ENCODE assay signal across 16 cellular contexts in genomic region chr16:48501516-48502377, GRCh38.
DNase-seq lines count a peak whose midpoint lies in the region; ATAC-seq, FAIRE-seq and TF ChIP-seq lines count a peak whose summit lies in the region.
"Had no signal": no experiment of that assay in that cellular context is flagged by ENCODE, and none has a peak within 500 bp of the region (broad histone marks: within the 10 kb centered on the region; RNA-seq: fewer than 3 reads in every experiment).

No MANE protein-coding gene starts in this region.

- H3K4me1 ChIP-seq in right atrium auricular region (peaks cover 0 to 39% of the 10 kb centered on the region in 2 donors), astrocyte (ENCODE audit: insufficient read depth, low read length) (peaks cover 18% of the 10 kb centered on the region)

- H3K4me1 Mint-ChIP-seq in astrocyte (ENCODE audit: low read depth, unreplicated experiment), result peaks cover 5% of the 10 kb centered on the region
- H3K4me1 Mint-ChIP-seq: activated CD4-positive, alpha-beta memory T cell treated with anti-CD3 and anti-CD28 coated beads, Interleukin-2, amount 10 ng/mL, durations not matched to agents 7 days and 5 days; activated naive CD8-positive, alpha-beta T cell treated with anti-CD3 and anti-CD28 coated beads, Interleukin-2, amount 50 U/mL, for 24 hours; stimulated activated effector memory CD8-positive, alpha-beta T cell treated with anti-CD3 and anti-CD28 coated beads, Interleukin-12 subunit alpha, Interleukin-12 subunit beta, amount 100 ng/mL, for 72 hours had no signal

- H3K79me2 ChIP-seq in astrocyte (ENCODE audit: insufficient read depth, low read length), result no peaks in the 10 kb centered on the region

- no peak overlapping the region for H3K27ac Mint-ChIP-seq in astrocyte (ENCODE audit: unreplicated experiment)
- H3K27ac Mint-ChIP-seq: activated CD4-positive, alpha-beta memory T cell treated with anti-CD3 and anti-CD28 coated beads, Interleukin-2, amount 10 ng/mL, durations not matched to agents 7 days and 5 days; activated naive CD8-positive, alpha-beta T cell treated with anti-CD3 and anti-CD28 coated beads, Interleukin-2, amount 50 U/mL, for 24 hours; activated T-cell treated with anti-CD3 and anti-CD28 coated beads, Interleukin-2, amount 50 U/mL, for 72 hours; stimulated activated effector memory CD8-positive, alpha-beta T cell treated with anti-CD3 and anti-CD28 coated beads, Interleukin-12 subunit alpha, Interleukin-12 subunit beta, amount 100 ng/mL, for 72 hours had no signal

- H3K4me3 ChIP-seq in right atrium auricular region (no peak overlapping the region), astrocyte (ENCODE audit: insufficient read depth, low read depth, low read length) (no peak overlapping the region)

- H3K9me3 Mint-ChIP-seq in astrocyte (ENCODE audit: unreplicated experiment), result peaks cover 4% of the 10 kb centered on the region
- H3K9me3 Mint-ChIP-seq: activated CD4-positive, alpha-beta memory T cell treated with anti-CD3 and anti-CD28 coated beads, Interleukin-2, amount 10 ng/mL, durations not matched to agents 7 days and 5 days; activated naive CD8-positive, alpha-beta T cell treated with anti-CD3 and anti-CD28 coated beads, Interleukin-2, amount 50 U/mL, for 24 hours; activated T-cell treated with anti-CD3 and anti-CD28 coated beads, Interleukin-2, amount 50 U/mL, for 72 hours; stimulated activated effector memory CD8-positive, alpha-beta T cell treated with anti-CD3 and anti-CD28 coated beads, Interleukin-12 subunit alpha, Interleukin-12 subunit beta, amount 100 ng/mL, for 72 hours had no signal

- H3K27me3 Mint-ChIP-seq in astrocyte (ENCODE audit: low read depth, unreplicated experiment), result peaks cover 1% of the 10 kb centered on the region

- intact Hi-C loops in cardiac septum (cut with DNase I), result no loop called here

- H3K27me3 ChIP-seq in right atrium auricular region (no peaks in the 10 kb centered on the region), astrocyte (ENCODE audit: insufficient read depth, low read length) (no peaks in the 10 kb centered on the region)

- no peaks in the 10 kb centered on the region for H4K20me1 ChIP-seq in astrocyte (ENCODE audit: insufficient read depth, low read length)

- no peak overlapping the region for H3K9ac ChIP-seq in astrocyte (ENCODE audit: low read length)

- no peak for FAIRE-seq in astrocyte (lab: Jason Lieb, UNC)
- FAIRE-seq: keratinocyte, small intestine, TTC549 had no signal

- H3K9me3 ChIP-seq in right atrium auricular region, result no peaks in the 10 kb centered on the region
- H3K9me3 ChIP-seq in astrocyte (ENCODE audit: insufficient read depth, low read depth, low read length), result no peaks in the 10 kb centered on the region

- H3K36me3 ChIP-seq in right atrium auricular region, result no peaks in the 10 kb centered on the region
- no peaks in the 10 kb centered on the region for H3K36me3 ChIP-seq in astrocyte (ENCODE audit: insufficient read depth, low read length)

- no peaks in the 10 kb centered on the region for H3K36me3 Mint-ChIP-seq in astrocyte (ENCODE audit: low read depth, unreplicated experiment)
- H3K36me3 Mint-ChIP-seq: stimulated activated effector memory CD8-positive, alpha-beta T cell treated with anti-CD3 and anti-CD28 coated beads, Interleukin-12 subunit alpha, Interleukin-12 subunit beta, amount 100 ng/mL, for 72 hours had no signal

- H3K27ac ChIP-seq in right atrium auricular region (peak overlapping the region; percentile 17 to 48), astrocyte (ENCODE audit: low read depth, low read length) (no peak overlapping the region)

- no peak overlapping the region for H2AFZ ChIP-seq in astrocyte (ENCODE audit: low read depth, low read length)

- H3K4me2 ChIP-seq in astrocyte (ENCODE audit: low read length), result no peak overlapping the region

- no peak overlapping the region for H3K4me3 Mint-ChIP-seq in astrocyte (ENCODE audit: unreplicated experiment)
- H3K4me3 Mint-ChIP-seq: activated CD4-positive, alpha-beta memory T cell treated with anti-CD3 and anti-CD28 coated beads, Interleukin-2, amount 10 ng/mL, durations not matched to agents 7 days and 5 days; activated naive CD8-positive, alpha-beta T cell treated with anti-CD3 and anti-CD28 coated beads, Interleukin-2, amount 50 U/mL, for 24 hours; activated T-cell treated with anti-CD3 and anti-CD28 coated beads, Interleukin-2, amount 50 U/mL, for 72 hours; stimulated activated effector memory CD8-positive, alpha-beta T cell treated with anti-CD3 and anti-CD28 coated beads, Interleukin-12 subunit alpha, Interleukin-12 subunit beta, amount 100 ng/mL, for 72 hours had no signal

- DNase-seq in right atrium auricular region (ENCODE audit: low spot score) (no peak), cardiac septum (ENCODE audit: low spot score) (no peak), astrocyte (ENCODE audit: low read depth) (peak; percentile 36), iris pigment epithelial cell (ENCODE audit: low read depth) (peak; percentile 36), NCI-H2107 (lab: John Stamatoyannopoulos, UW) (no peak)
- no peak for DNase-seq in activated CD4-positive, alpha-beta T cell treated with anti-CD3 and anti-CD28 coated beads for 48 hours
- DNase-seq: activated CD4-positive, alpha-beta memory T cell treated with anti-CD3 and anti-CD28 coated beads, Interleukin-2, amount 10 ng/mL, durations not matched to agents 7 days and 5 days; activated naive CD8-positive, alpha-beta T cell treated with anti-CD3 and anti-CD28 coated beads, Interleukin-2, amount 50 U/mL, for 24 hours; activated T-cell treated with anti-CD3 and anti-CD28 coated beads, Interleukin-2, amount 50 U/mL, for 72 hours; NCI-H1436 treated with DMSO at 0.1 percent for 48 hours; small intestine had no signal

- TF ChIP-seq CTCF in right atrium auricular region (IDR thresholded peaks at IDR 0.05), result no peak
- TF ChIP-seq CTCF in astrocyte (IDR thresholded peaks at IDR 0.05; ENCODE audit: insufficient read depth, low read depth, low read length), result no peak

- ATAC-seq in HG03342 (IDR thresholded peaks at IDR 0.05; ENCODE audit: unreplicated experiment) (no peak), HG02763 (IDR thresholded peaks at IDR 0.05; ENCODE audit: unreplicated experiment) (no peak)
- ATAC-seq: activated naive CD8-positive, alpha-beta T cell treated with anti-CD3 and anti-CD28 coated beads, Interleukin-2, amount 50 U/mL, for 24 hours; activated T-cell treated with anti-CD3 and anti-CD28 coated beads, Interleukin-2, amount 50 U/mL, for 72 hours; stimulated activated effector memory CD8-positive, alpha-beta T cell treated with anti-CD3 and anti-CD28 coated beads, Interleukin-12 subunit alpha, Interleukin-12 subunit beta, amount 100 ng/mL, for 72 hours had no signal

Comparison
In these comparisons a context has a peak if more than half of its experiments do, and no peak if none do; other contexts are left out.
1. DNase-seq: peak in astrocyte (single experiment) and iris pigment epithelial cell (single experiment); none in right atrium auricular region (single experiment), cardiac septum (single experiment), activated CD4-positive, alpha-beta T cell treated with anti-CD3 and anti-CD28 coated beads for 48 hours (single experiment) and NCI-H2107 (single experiment).